In genomic region chr22:48688366-48688765, GRCh38 we compare ENCODE assay signal across 29 cellular contexts.
DNase-seq lines count a peak whose midpoint lies in the region; ATAC-seq and TF ChIP-seq lines count a peak whose summit lies in the region.
"Had no signal": no experiment of that assay in that cellular context is flagged by ENCODE, and none has a peak within 500 bp of the region (broad histone marks: within the 10 kb centered on the region; RNA-seq: fewer than 3 reads in every experiment).

No MANE protein-coding gene starts in this region.

- H3K4me1 ChIP-seq in right atrium auricular region = no peaks in the 10 kb centered on the region
- no peaks in the 10 kb centered on the region for H3K4me1 ChIP-seq in left ventricle myocardium inferior
- H3K4me1 ChIP-seq: A549, BE2C, Caco-2 had no signal

- no peak for TF ChIP-seq CTCF in right atrium auricular region (IDR thresholded peaks at IDR 0.05)
- no peak for TF ChIP-seq CTCF in left ventricle myocardium inferior (IDR thresholded peaks at IDR 0.05; ENCODE audit: borderline replicate concordance)

- H3K27ac ChIP-seq in right atrium auricular region = no peak overlapping the region
- H3K27ac ChIP-seq in left ventricle myocardium inferior (replicated peaks) = no peak overlapping the region
- H3K27ac ChIP-seq: 22Rv1; A549; BLaER1; BLaER1 treated with 17β-estradiol and CSF1 and Interleukin-3, amounts not matched to agents 10 nM and 100 nM; C4-2B had no signal

- no peak for ATAC-seq in Right ventricle myocardium inferior
- no peak for ATAC-seq in left cardiac atrium
- ATAC-seq: A549; CD8-positive, alpha-beta T cell had no signal

- no peaks in the 10 kb centered on the region for H3K27me3 ChIP-seq in right atrium auricular region
- H3K27me3 ChIP-seq in left ventricle myocardium inferior (ENCODE audit: low read depth) = peaks cover 23% of the 10 kb centered on the region
- H3K27me3 ChIP-seq: BE2C; BLaER1; BLaER1 treated with 17β-estradiol and CSF1 and Interleukin-3, amounts not matched to agents 10 nM and 100 nM had no signal

- H3K4me3 ChIP-seq in right atrium auricular region (no peak overlapping the region), left ventricle myocardium inferior (no peak overlapping the region)
- H3K4me3 ChIP-seq: A549; BLaER1; BLaER1 treated with 17β-estradiol and CSF1 and Interleukin-3, amounts not matched to agents 10 nM and 100 nM had no signal

- peak; percentile 41 for DNase-seq in Right ventricle myocardium inferior (ENCODE audit: missing footprints)
- DNase-seq in right atrium auricular region (ENCODE audit: low spot score) = no peak
- peak; percentile 3 for DNase-seq in left ventricle myocardium inferior
- no peak for DNase-seq in left cardiac atrium
- DNase-seq: 8988T; ACHN; AML-193; BE2C; C1 segment of cervical spinal cord; Caco-2; Calu3; CD4-positive, alpha-beta memory T cell; CD4-positive, alpha-beta T cell; CD4-positive, CD25-positive, alpha-beta regulatory T cell; CD8-positive, alpha-beta memory T cell; CD8-positive, alpha-beta T cell; COR-L47; DMS 273 treated with DMSO at 0.1 percent for 48 hours; DMS153; DMS53; DMS79; DMS79 treated with DMSO at 0.1 percent for 48 hours; DND-41; EL had no signal

- H3K36me3 ChIP-seq in right atrium auricular region (no peaks in the 10 kb centered on the region), left ventricle myocardium inferior (no peaks in the 10 kb centered on the region)
- H3K36me3 ChIP-seq: BE2C; BLaER1; BLaER1 treated with 17β-estradiol and CSF1 and Interleukin-3, amounts not matched to agents 10 nM and 100 nM had no signal

- H3K9me3 ChIP-seq in right atrium auricular region (no peaks in the 10 kb centered on the region), left ventricle myocardium inferior (replicated peaks) (no peaks in the 10 kb centered on the region)
- H3K9me3 ChIP-seq: A549, BLaER1, Caco-2 had no signal

- intact Hi-C loops in Right ventricle myocardium inferior (cut with DNase I) (no loop called here), left ventricle myocardium inferior (cut with micrococcal nuclease) (no loop called here), left cardiac atrium (cut with DNase I) (no loop called here)

Comparison
In these comparisons a context has a peak if more than half of its experiments do, and no peak if none do; other contexts are left out.
1. DNase-seq: peak in Right ventricle myocardium inferior (single experiment) and left ventricle myocardium inferior (single experiment); none in right atrium auricular region (single experiment) and left cardiac atrium (single experiment).